ENCODE assay signal across 16 cellular contexts in the genomic region with DNA sequence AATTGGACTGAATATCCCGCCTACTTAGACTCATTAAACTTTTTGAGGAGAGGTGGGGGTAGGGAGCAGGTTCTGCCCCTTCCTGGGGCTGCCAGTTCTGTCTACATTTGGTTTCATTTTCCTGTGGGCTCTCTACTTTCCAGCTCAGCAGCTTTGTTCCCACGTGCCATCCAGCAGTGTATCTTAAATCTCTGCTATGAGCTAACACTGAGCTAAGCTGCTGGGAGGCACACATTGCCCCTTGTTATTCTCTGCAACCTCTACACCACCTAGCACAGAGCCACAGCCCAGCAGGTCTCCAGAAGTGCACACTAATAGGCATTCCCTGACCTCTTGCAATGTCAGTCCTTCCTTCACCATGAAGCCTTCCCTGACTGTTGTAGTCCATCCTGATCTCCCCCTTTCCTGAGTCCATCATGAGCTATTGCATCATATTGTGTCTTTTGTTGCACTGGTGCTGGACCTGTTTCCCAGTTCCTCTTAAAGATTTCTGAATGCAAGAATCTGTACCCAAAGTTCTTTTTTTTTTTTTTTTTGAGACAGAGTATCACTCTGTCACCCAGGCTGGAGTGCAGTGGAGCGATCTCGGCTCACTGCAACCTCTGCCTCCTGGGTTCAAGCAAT. TPM values are rescaled to one million over a fixed set of nuclear protein-coding genes. Genes with fewer than 3 reads are reported as not detected.
DNase-seq lines count a peak whose midpoint lies in the region; ATAC-seq, FAIRE-seq and TF ChIP-seq lines count a peak whose summit lies in the region.
"Had no signal": no experiment of that assay in that cellular context is flagged by ENCODE, and none has a peak within 500 bp of the region (broad histone marks: within the 10 kb centered on the region; RNA-seq: fewer than 3 reads in every experiment).

No MANE protein-coding gene starts in this region.

- H3K36me3 ChIP-seq in OCI-LY3 (replicated peaks; ENCODE audit: low read depth, low read length) (no peaks in the 10 kb centered on the region), H1 (ENCODE audit: control insufficient read depth in 2 of 4, insufficient read depth in 4 of 4, low read length in 3 of 4) (peaks cover 0 to 10% (median 0%) of the 10 kb centered on the region in 4 experiments; a peak in 2 of 8 replicates)
- H3K36me3 ChIP-seq: lower lobe of right lung, neutrophil had no signal

- H3K27ac ChIP-seq in OCI-LY3 (ENCODE audit: low read length) (no peak overlapping the region), H1 (ENCODE audit: low read depth, low read length) (no peak overlapping the region)
- H3K27ac ChIP-seq: C4-2B, lower lobe of right lung, neutrophil had no signal

- H4K5ac ChIP-seq in H1 (ENCODE audit: insufficient read length, low read depth, low read length) = no peak overlapping the region

- H3K4me1 ChIP-seq in OCI-LY3 (ENCODE audit: low read length) (peaks cover 6% of the 10 kb centered on the region), H1 (replicated peaks in 1 of 4; ENCODE audit: control insufficient read depth in 3 of 4, insufficient read depth in 4 of 4, low read length in 3 of 4) (peaks cover 2 to 16% (median 8%) of the 10 kb centered on the region in 4 experiments; a peak in 4 of 7 replicates)
- H3K4me1 ChIP-seq: lower lobe of right lung had no signal

- H2BK12ac ChIP-seq in H1 (ENCODE audit: low read depth, low read length) = no peak overlapping the region

- H3K4me2 ChIP-seq in OCI-LY3 (ENCODE audit: low read length) (peak overlapping the region; percentile 24), H1 (ENCODE audit: insufficient read depth in 1 of 2, low read depth in 2 of 2, low read length in 2 of 2) (no peak overlapping the region)

- H3K18ac ChIP-seq in H1 (ENCODE audit: extremely low read depth, low read length) = no peak overlapping the region

- FAIRE-seq in H1 (lab: Jason Lieb, UNC) = no peak
- no peak for FAIRE-seq in GM19239 (lab: Jason Lieb, UNC)
- no peak for FAIRE-seq in RCC 7860 (lab: Jason Lieb, UNC)
- FAIRE-seq: colon had no signal

- no peak overlapping the region for H2BK15ac ChIP-seq in H1 (ENCODE audit: low read length)

- H3K14ac ChIP-seq in H1 (ENCODE audit: insufficient read length) = no peak overlapping the region

- H3K27ac Mint-ChIP-seq in stimulated activated naive CD8-positive, alpha-beta T cell treated with anti-CD3 and anti-CD28 coated beads, Interleukin-15, Interleukin-2, amounts not matched to agents 100 ng/mL and 50 ng/mL, for 24 hours = peak overlapping the region; percentile 29
- no peak overlapping the region for H3K27ac Mint-ChIP-seq in stimulated activated naive CD8-positive, alpha-beta T cell treated with anti-CD3 and anti-CD28 coated beads, Interleukin-15, amount 100 ng/mL, for 72 hours

- peaks cover 3% of the 10 kb centered on the region; the same call in 1 of the 2 replicates for H3K27me3 ChIP-seq in OCI-LY3 (ENCODE audit: low read depth, low read length)
- no peaks in the 10 kb centered on the region for H3K27me3 ChIP-seq in H1 (replicated peaks in 1 of 4; ENCODE audit: control insufficient read depth in 3 of 4, extremely low read depth in 1 of 4, insufficient read depth in 3 of 4, low read length in 3 of 4)

- H3K4ac ChIP-seq in H1 (replicated peaks; ENCODE audit: insufficient read length, low read depth, low read length) = no peak overlapping the region

- no peaks in the 10 kb centered on the region for H3K4me1 Mint-ChIP-seq in stimulated activated naive CD8-positive, alpha-beta T cell treated with anti-CD3 and anti-CD28 coated beads, Interleukin-15, Interleukin-2, amounts not matched to agents 100 ng/mL and 50 ng/mL, for 24 hours (ENCODE audit: low read depth)
- peaks cover 8% of the 10 kb centered on the region for H3K4me1 Mint-ChIP-seq in stimulated activated naive CD8-positive, alpha-beta T cell treated with anti-CD3 and anti-CD28 coated beads, Interleukin-15, amount 100 ng/mL, for 72 hours

- no peaks in the 10 kb centered on the region for H3K36me3 Mint-ChIP-seq in stimulated activated naive CD8-positive, alpha-beta T cell treated with anti-CD3 and anti-CD28 coated beads, Interleukin-15, Interleukin-2, amounts not matched to agents 100 ng/mL and 50 ng/mL, for 24 hours (ENCODE audit: low read depth)

- no peak overlapping the region for H2BK20ac ChIP-seq in H1 (ENCODE audit: low read length)

- no peaks in the 10 kb centered on the region for H3K79me1 ChIP-seq in H1 (ENCODE audit: low read depth, low read length)

- TF ChIP-seq CTCF in OCI-LY3 (IDR thresholded peaks at IDR 0.05; ENCODE audit: low read depth, low read length) = no peak
- no peak for TF ChIP-seq CTCF in H1 (IDR thresholded peaks at IDR 0.05; ENCODE audit: control extremely low read depth in 1 of 3, insufficient read depth in 1 of 3, low read depth in 1 of 3, low read length in 3 of 3)

- no peak for TF ChIP-seq POLR2A in H1 (IDR thresholded peaks at IDR 0.05; ENCODE audit: control extremely low read depth in 1 of 2, low read depth in 2 of 2, low read length in 2 of 2)

- H3K4me3 Mint-ChIP-seq in stimulated activated naive CD8-positive, alpha-beta T cell treated with anti-CD3 and anti-CD28 coated beads, Interleukin-15, Interleukin-2, amounts not matched to agents 100 ng/mL and 50 ng/mL, for 24 hours = no peak overlapping the region
- no peak overlapping the region for H3K4me3 Mint-ChIP-seq in stimulated activated naive CD8-positive, alpha-beta T cell treated with anti-CD3 and anti-CD28 coated beads, Interleukin-15, amount 100 ng/mL, for 72 hours

- POLR2A ChIA-PET in H1 (lab: Charles Lee; ENCODE audit: partially characterized antibody) = interaction anchor here (0.7 to 1.1 kb wide), 2 partner anchors 10 to 12 kb away, joined by 3 to 5 read pairs; no protein-coding TSS in a partner anchor

- no peak overlapping the region for H3K56ac ChIP-seq in H1 (replicated peaks; ENCODE audit: insufficient read length, low read depth, low read length)

- no peak overlapping the region for H3K9ac ChIP-seq in OCI-LY3 (ENCODE audit: low read length)
- no peak overlapping the region for H3K9ac ChIP-seq in H1 (replicated peaks in 1 of 4; ENCODE audit: extremely low read depth in 1 of 4, low read depth in 3 of 4, low read length in 3 of 4)

- 70% methylated on average over 2 of the region's 4 CpGs; no CpG with 5 or more reads in 1 of the 2 experiments for WGBS in H1 (ENCODE audit: extremely low coverage in 1 of 2, insufficient coverage in 1 of 2, insufficient read length in 1 of 2, insufficient replicate concordance in 2 of 2, low coverage in 1 of 2, low lambda C conversion rate in 2 of 2, missing lambda C conversion rate in 1 of 2), 2 experiments

- CTCF ChIA-PET in H1 (lab: Charles Lee; ENCODE audit: partially characterized antibody) = interaction anchor here (0.7 to 3.5 kb wide), 4 partner anchors 10 to 95 kb away, joined by 3 to 18 read pairs (median 4); no protein-coding TSS in a partner anchor

- no peak overlapping the region for H4K91ac ChIP-seq in H1 (replicated peaks; ENCODE audit: insufficient read length, low read length)

- H3K4me3 ChIP-seq in OCI-LY3 (ENCODE audit: low read length) (no peak overlapping the region), H1 (ENCODE audit: extremely low read depth in 1 of 4, insufficient read depth in 2 of 4, low read depth in 3 of 4, low read length in 4 of 4) (no peak overlapping the region)
- H3K4me3 ChIP-seq: lower lobe of right lung had no signal

- no peak overlapping the region for H3K23ac ChIP-seq in H1 (ENCODE audit: insufficient read length)

- TF ChIP-seq RAD21 in H1 (IDR thresholded peaks at IDR 0.05 in 1 of 2, conservative IDR thresholded peaks at IDR 0.05 in 1 of 2; ENCODE audit: low read depth in 2 of 2, low read length in 2 of 2) = no peak

- H3K9me3 Mint-ChIP-seq in stimulated activated naive CD8-positive, alpha-beta T cell treated with anti-CD3 and anti-CD28 coated beads, Interleukin-15, Interleukin-2, amounts not matched to agents 100 ng/mL and 50 ng/mL, for 24 hours = no peaks in the 10 kb centered on the region
- H3K9me3 Mint-ChIP-seq in stimulated activated naive CD8-positive, alpha-beta T cell treated with anti-CD3 and anti-CD28 coated beads, Interleukin-15, amount 100 ng/mL, for 72 hours = peaks cover 0 to 7% of the 10 kb centered on the region in 2 donors

- no peak overlapping the region for H4K8ac ChIP-seq in H1 (ENCODE audit: extremely low read depth, insufficient read depth, low read length)

- no peak for TF ChIP-seq EP300 in H1 (IDR thresholded peaks at IDR 0.05; ENCODE audit: borderline replicate concordance in 1 of 2, low read depth in 2 of 2, low read length in 2 of 2)

- ATAC-seq in stimulated activated naive CD8-positive, alpha-beta T cell treated with anti-CD3 and anti-CD28 coated beads, Interleukin-15, amount 100 ng/mL, for 72 hours = no peak
- no peak for ATAC-seq in GM18873 (IDR thresholded peaks at IDR 0.05; ENCODE audit: low FRiP score, unreplicated experiment)
- no peak for ATAC-seq in HG03095 (IDR thresholded peaks at IDR 0.05; ENCODE audit: unreplicated experiment)
- ATAC-seq: lower lobe of right lung had no signal

- H3K79me2 ChIP-seq in OCI-LY3 (ENCODE audit: low read length) = no peaks in the 10 kb centered on the region
- no peaks in the 10 kb centered on the region for H3K79me2 ChIP-seq in H1 (ENCODE audit: control insufficient read depth in 1 of 2, insufficient read depth in 2 of 2, low read length in 2 of 2)

- no peak overlapping the region for H2BK120ac ChIP-seq in H1 (replicated peaks; ENCODE audit: low read depth, low read length)

- H3K27me3 Mint-ChIP-seq in stimulated activated naive CD8-positive, alpha-beta T cell treated with anti-CD3 and anti-CD28 coated beads, Interleukin-15, Interleukin-2, amounts not matched to agents 100 ng/mL and 50 ng/mL, for 24 hours = peaks cover 2% of the 10 kb centered on the region
- H3K27me3 Mint-ChIP-seq in stimulated activated naive CD8-positive, alpha-beta T cell treated with anti-CD3 and anti-CD28 coated beads, Interleukin-15, amount 100 ng/mL, for 72 hours = no peaks in the 10 kb centered on the region

- H3K9me3 ChIP-seq in OCI-LY3 (ENCODE audit: insufficient read depth, low read length) (no peaks in the 10 kb centered on the region), H1 (ENCODE audit: insufficient read depth in 2 of 2, low read depth in 1 of 2, low read length in 1 of 2) (no peaks in the 10 kb centered on the region; a peak in 1 of 4 replicates)
- H3K9me3 ChIP-seq: lower lobe of right lung, neutrophil had no signal

- peaks cover 2% of the 10 kb centered on the region; the same call in 1 of the 2 replicates for H3K23me2 ChIP-seq in H1 (ENCODE audit: low read depth, low read length)

- H2AK5ac ChIP-seq in H1 (ENCODE audit: low read depth, low read length) = no peak overlapping the region

- H2BK5ac ChIP-seq in H1 (ENCODE audit: low read depth, low read length) = peak overlapping the region; percentile 62; the same call in 1 of the 2 replicates

- H2AFZ ChIP-seq in OCI-LY3 (ENCODE audit: low read depth, low read length) (0 out of 2 replicates have a peak overlapping the region, but pooled peaks have one; percentile 39), H1 (ENCODE audit: low read length) (no peak overlapping the region)

- H4K20me1 ChIP-seq in OCI-LY3 (ENCODE audit: insufficient read depth, low read length) (no peaks in the 10 kb centered on the region), H1 (replicated peaks in 1 of 2; ENCODE audit: control insufficient read depth in 1 of 2, insufficient read depth in 2 of 2, low read length in 2 of 2) (no peaks in the 10 kb centered on the region)

- no peak for DNase-seq in stimulated activated naive CD8-positive, alpha-beta T cell treated with anti-CD3 and anti-CD28 coated beads, Interleukin-15, amount 100 ng/mL, for 72 hours
- DNase-seq in H1 (ENCODE audit: low read depth in 1 of 2, low spot score in 2 of 2) = no peak
- no peak for DNase-seq in GM19239 (ENCODE audit: insufficient read length, low spot score)
- DNase-seq in RCC 7860 (ENCODE audit: low spot score) = no peak
- DNase-seq: erythroblast, GF-D8, lower lobe of right lung, NCI-H1048, NCI-H345 had no signal

RNA-seq across cellular contexts. Expression of a gene that starts 28.7 kb away (rescaled TPM):
- total RNA-seq in H1 (2021; fragmentation: NEBNext Ultra II Directional; extraction: Animal tissue kit (Norgen Biotek cat#: 25700)) = 177 and 182 TPM in 2 replicates
- polyA plus RNA-seq in H1 (2011; rRNA removed) = 61.6 and 70.2 TPM in 2 replicates
- polyA plus RNA-seq in H1 (2011; cell fraction: cytosol; rRNA removed) = 89.1 TPM
- polyA plus RNA-seq in H1 (2011; cell fraction: nucleus; rRNA removed) = 139 TPM
- 178 to 211 TPM (median 191 TPM) in 4 replicates for polyA plus RNA-seq in H1 (2012, experiment 1 of 2)
- polyA plus RNA-seq in H1 (2012, experiment 2 of 2) = 9.6 TPM
- 123 TPM for polyA plus RNA-seq in H1 (2013, experiment 1 of 2)
- 115 TPM for polyA plus RNA-seq in H1 (2013, experiment 2 of 2)
- 136 and 138 TPM in 2 replicates for polyA minus RNA-seq in H1 (2011; rRNA and poly(A)+ RNA removed)
- 51.7 TPM for polyA minus RNA-seq in H1 (2011; cell fraction: cytosol; rRNA and poly(A)+ RNA removed)
- polyA minus RNA-seq in H1 (2011; cell fraction: nucleus; rRNA and poly(A)+ RNA removed) = 89.1 TPM
